1 cellular context compared by ENCODE assay signal in the genomic region with DNA sequence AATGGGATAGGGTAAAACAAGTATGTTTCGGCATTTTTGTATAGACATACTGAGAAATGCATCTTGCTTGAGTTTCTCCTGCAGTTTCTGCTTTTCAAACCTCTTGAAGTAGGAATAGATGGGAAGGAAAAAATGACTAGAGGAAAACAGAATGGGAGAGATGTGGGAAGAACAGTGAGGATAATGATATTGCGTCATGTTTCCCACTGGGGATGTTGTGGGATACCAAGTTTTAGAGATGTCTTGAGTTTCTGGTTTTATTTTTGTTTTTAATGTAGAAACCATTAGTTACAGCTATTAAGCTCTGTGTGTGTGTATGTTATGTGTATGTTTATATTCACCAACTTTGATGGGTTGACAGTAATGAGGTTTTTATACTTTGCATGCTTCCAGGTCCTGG.
TF ChIP-seq lines count a peak whose summit lies in the region.

No MANE protein-coding gene starts in this region.

TF ChIP-seq in HepG2, 621 proteins besides CTCF, POLR2A, EP300 and RAD21:
- TF ChIP-seq THAP11 (CRISPR knock-in tag; IDR thresholded peaks at IDR 0.05) (no peak), YY1 (IDR thresholded peaks at IDR 0.05; ENCODE audit: insufficient read depth, insufficient replicate concordance, low read depth, low read length) (no peak), CEBPB (IDR thresholded peaks at IDR 0.05; ENCODE audit: borderline replicate concordance, low read depth, low read length) (peak; percentile 84), ISL2 (CRISPR knock-in tag; IDR thresholded peaks at IDR 0.05) (no peak), ZNF564 (CRISPR knock-in tag; IDR thresholded peaks at IDR 0.05) (no peak), NPAS2 (CRISPR knock-in tag; IDR thresholded peaks at IDR 0.05; ENCODE audit: borderline replicate concordance) (no peak), ZNF709 (CRISPR knock-in tag; IDR thresholded peaks at IDR 0.05) (no peak), NFRKB (IDR thresholded peaks at IDR 0.05) (no peak)
